In the genomic region with DNA sequence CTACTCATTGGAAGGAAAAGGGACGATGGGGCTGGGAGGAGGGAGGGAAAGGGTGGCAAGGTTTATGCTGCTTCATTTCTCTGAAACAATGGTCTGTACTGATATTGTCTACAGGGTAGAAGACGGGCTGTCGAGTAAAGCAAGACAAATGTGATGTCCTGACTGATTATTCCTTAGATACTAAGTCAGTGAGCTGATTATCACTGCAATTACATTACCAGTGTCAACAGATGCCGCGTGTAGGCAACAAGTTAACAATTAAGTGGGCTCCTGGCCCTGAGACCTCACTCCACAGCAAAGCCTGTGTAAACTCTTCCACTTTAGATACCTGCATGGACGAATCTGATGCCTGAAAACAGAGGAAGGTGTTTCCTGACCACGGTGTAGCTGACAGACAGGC, we compare ENCODE assay signal across 14 cellular contexts.
"Had no signal": no experiment of that assay in that cellular context is flagged by ENCODE, and none has a peak within 500 bp of the region (broad histone marks: within the 10 kb centered on the region; RNA-seq: fewer than 3 reads in every experiment).

No MANE protein-coding gene starts in this region.

- H3K4me3 Mint-ChIP-seq: naive thymus-derived CD4-positive, alpha-beta T cell; nephron progenitor cell had no signal

- H3K27me3 Mint-ChIP-seq: naive thymus-derived CD4-positive, alpha-beta T cell had no signal

- H3K9me3 Mint-ChIP-seq: nephron progenitor cell had no signal

- H3K27me3 ChIP-seq: gastrocnemius medialis, neutrophil, sigmoid colon had no signal

- H3K9me3 ChIP-seq: gastrocnemius medialis, neutrophil, sigmoid colon had no signal

- DNase-seq: effector CD4-positive, alpha-beta T cell; gastrocnemius medialis; kidney; left cardiac atrium; naive thymus-derived CD4-positive, alpha-beta T cell; nephron progenitor cell; posterior cingulate gyrus; sigmoid colon; stimulated activated naive CD4-positive, alpha-beta T cell treated with Interleukin-2 at 50 U/mL for 16 hours; trophoblast cell had no signal

- H3K27ac Mint-ChIP-seq: naive thymus-derived CD4-positive, alpha-beta T cell; nephron progenitor cell had no signal

- ATAC-seq: esophagus mucosa; gastrocnemius medialis; left cardiac atrium; naive thymus-derived CD4-positive, alpha-beta T cell had no signal

- H3K36me3 Mint-ChIP-seq: naive thymus-derived CD4-positive, alpha-beta T cell had no signal

- H3K4me1 ChIP-seq: gastrocnemius medialis, sigmoid colon had no signal

- H3K27ac ChIP-seq: coronary artery, gastrocnemius medialis, neutrophil, sigmoid colon, skin epidermis had no signal

- H3K4me3 ChIP-seq: coronary artery, gastrocnemius medialis, sigmoid colon, skin epidermis had no signal

- H3K36me3 ChIP-seq: gastrocnemius medialis, neutrophil, sigmoid colon had no signal
